ENCODE assay signal across 12 cellular contexts in the genomic region with DNA sequence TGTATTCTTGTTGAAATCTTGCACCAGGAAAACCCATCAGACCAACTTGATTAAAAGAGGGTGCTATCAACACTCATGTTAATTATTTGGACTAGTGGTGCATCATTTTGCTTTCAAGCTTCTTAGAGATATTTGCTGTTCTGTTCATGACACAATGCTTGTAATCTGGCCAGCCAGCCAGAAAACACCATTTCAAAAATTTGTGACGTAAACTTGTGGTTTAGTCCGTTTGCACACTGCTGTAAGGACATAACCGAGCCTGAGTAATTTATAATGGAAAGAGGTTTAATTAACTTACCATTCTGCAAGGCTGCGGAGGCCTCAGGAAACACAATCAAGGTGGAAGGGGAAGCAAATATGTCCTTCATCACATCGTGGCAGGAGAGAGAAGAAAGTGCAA.
DNase-seq lines count a peak whose midpoint lies in the region; ATAC-seq and TF ChIP-seq lines count a peak whose summit lies in the region.
"Had no signal": no experiment of that assay in that cellular context is flagged by ENCODE, and none has a peak within 500 bp of the region (broad histone marks: within the 10 kb centered on the region; RNA-seq: fewer than 3 reads in every experiment).

No MANE protein-coding gene starts in this region.

- no peak overlapping the region for H3K27ac ChIP-seq in upper lobe of right lung

- no peak for TF ChIP-seq CTCF in fibroblast of pulmonary artery (IDR thresholded peaks at IDR 0.05; ENCODE audit: low read length, missing control alignments)
- TF ChIP-seq CTCF in omental fat pad (IDR thresholded peaks at IDR 0.05), result no peak
- TF ChIP-seq CTCF in lower leg skin (IDR thresholded peaks at IDR 0.05), result no peak
- TF ChIP-seq CTCF in upper lobe of right lung (IDR thresholded peaks at IDR 0.05), result no peak

- intact Hi-C loops in lower leg skin (cut with DNase I; ENCODE audit: low total_unique reads), result no loop called here
- intact Hi-C loops in upper lobe of right lung (cut with DNase I), result no loop called here

- no peaks in the 10 kb centered on the region for H3K27me3 ChIP-seq in upper lobe of right lung
- H3K27me3 ChIP-seq: stomach had no signal

- DNase-seq in AML-193 (lab: John Stamatoyannopoulos, UW) (peak; percentile 77 to 83), NOMO-1 (lab: John Stamatoyannopoulos, UW; ENCODE audit: unreplicated experiment in 2 of 2) (peak; percentile 50 to 68), fibroblast of pulmonary artery (ENCODE audit: low read depth) (peak; percentile 29), omental fat pad (ENCODE audit: low spot score) (no peak), NCI-H146 treated with DMSO at 0.1 percent for 48 hours (lab: John Stamatoyannopoulos, UW; ENCODE audit: unreplicated experiment) (no peak), lower leg skin (ENCODE audit: low spot score in 2 of 2) (no peak), HUDEP-2 (lab: John Stamatoyannopoulos, UW; ENCODE audit: unreplicated experiment in 76 of 76) (no peak), upper lobe of right lung (no peak)
- DNase-seq: CD4-positive, CD25-positive, alpha-beta regulatory T cell; NCI-H345; stomach had no signal

- peak; percentile 32 for ATAC-seq in omental fat pad (ENCODE audit: low FRiP score)
- no peak for ATAC-seq in upper lobe of right lung
- ATAC-seq: GM12878 had no signal

- H3K4me1 ChIP-seq in upper lobe of right lung, result peaks cover 38% of the 10 kb centered on the region

- no peaks in the 10 kb centered on the region for H3K36me3 ChIP-seq in upper lobe of right lung
- H3K36me3 ChIP-seq: stomach had no signal

- TF ChIP-seq POLR2A in lower leg skin (IDR thresholded peaks at IDR 0.05), result no peak

- WGBS in lower leg skin, 2 donors, result 65% methylated on average over 5 of the region's 5 CpGs

- no peaks in the 10 kb centered on the region for H3K9me3 ChIP-seq in upper lobe of right lung
- H3K9me3 ChIP-seq: stomach had no signal

- H3K4me3 ChIP-seq in fibroblast of pulmonary artery (replicated peaks; ENCODE audit: low read depth, low read length) (no peak overlapping the region), lower leg skin (ENCODE audit: low read depth, poor library complexity, severe bottlenecking) (no peak overlapping the region), upper lobe of right lung (no peak overlapping the region)
- H3K4me3 ChIP-seq: GM12878, stomach had no signal

Comparison
In these comparisons a context has a peak if more than half of its experiments do, and no peak if none do; other contexts are left out.
1. DNase-seq: peak in AML-193 (2 of 2), NOMO-1 (2 of 2) and fibroblast of pulmonary artery (single experiment); none in omental fat pad (single experiment), NCI-H146 treated with DMSO at 0.1 percent for 48 hours (single experiment), lower leg skin (0 of 2), HUDEP-2 (0 of 76) and upper lobe of right lung (single experiment).